Comparison of ENCODE assay signal across 28 cellular contexts in genomic region chr16:48745541-48745940, GRCh38.
"Had no signal": no experiment of that assay in that cellular context is flagged by ENCODE, and none has a peak within 500 bp of the region (broad histone marks: within the 10 kb centered on the region; RNA-seq: fewer than 3 reads in every experiment).

No MANE protein-coding gene starts in this region.

- H3K4me3 Mint-ChIP-seq: natural killer cell; nephron; neural progenitor cell; stimulated activated effector memory CD8-positive, alpha-beta T cell treated with anti-CD3 and anti-CD28 coated beads, Interleukin-12 subunit alpha, Interleukin-12 subunit beta, amount 100 ng/mL, for 72 hours; stimulated activated naive B cell treated with anti-CD40 and anti-IgM and Interleukin-4, amounts not matched to agents 10 μg/mL and 1 μg/mL and 100 μg/mL, for 72 hours; stimulated activated naive CD8-positive, alpha-beta T cell treated with anti-CD3 and anti-CD28 coated beads, Interleukin-15, Interleukin-2, amounts not matched to agents 100 ng/mL and 50 ng/mL, for 24 hours; type B pancreatic cell had no signal

- H3K27ac Mint-ChIP-seq: natural killer cell; nephron; neural progenitor cell; progenitor cell of endocrine pancreas; stimulated activated effector memory CD8-positive, alpha-beta T cell treated with anti-CD3 and anti-CD28 coated beads, Interleukin-12 subunit alpha, Interleukin-12 subunit beta, amount 100 ng/mL, for 72 hours; stimulated activated naive B cell treated with anti-CD40 and anti-IgM and Interleukin-4, amounts not matched to agents 10 μg/mL and 1 μg/mL and 100 μg/mL, for 72 hours; stimulated activated naive CD8-positive, alpha-beta T cell treated with anti-CD3 and anti-CD28 coated beads, Interleukin-15, Interleukin-2, amounts not matched to agents 100 ng/mL and 50 ng/mL, for 24 hours; type B pancreatic cell had no signal

- H3K4me2 ChIP-seq: neural progenitor cell had no signal

- H3K36me3 ChIP-seq: neural progenitor cell, ovary, right lobe of liver, sigmoid colon, stomach, thoracic aorta, thyroid gland, tibial nerve, upper lobe of right lung, uterus had no signal

- DNase-seq: natural killer cell; occipital lobe; ovary; posterior cingulate gyrus; psoas muscle; right cardiac atrium; right lobe of liver; sigmoid colon; small intestine; stimulated activated CD4-positive, alpha-beta T cell treated with anti-CD3 and anti-CD28 coated beads, Interleukin-15, amount 100 ng/mL, for 24 hours; stimulated activated CD4-positive, alpha-beta T cell treated with anti-CD3 and anti-CD28 coated beads, Interleukin-2, amount 100 ng/mL, for 24 hours; stimulated activated CD4-positive, alpha-beta T cell treated with anti-CD3 and anti-CD28 coated beads, Interleukin-2, amount 100 ng/mL, for 48 hours; stimulated activated CD4-positive, alpha-beta T cell treated with anti-CD3 and anti-CD28 coated beads, Interleukin-4, amount 100 ng/mL, for 24 hours; stimulated activated naive B cell treated with anti-CD40 and anti-IgM and Interleukin-4, amounts not matched to agents 10 μg/mL and 1 μg/mL and 100 μg/mL, for 72 hours; stimulated activated naive CD4-positive, alpha-beta T cell treated with Interleukin-2 at 50 U/mL for 16 hours; stomach; thyroid gland; upper lobe of right lung; uterus had no signal

- H3K27ac ChIP-seq: neural progenitor cell, ovary, parathyroid adenoma, psoas muscle, right lobe of liver, sigmoid colon, stomach, thoracic aorta, thyroid gland, tibial nerve, upper lobe of right lung, uterus had no signal

- H3K9me3 ChIP-seq: ovary, right lobe of liver, thoracic aorta, thyroid gland, upper lobe of right lung, uterus had no signal

- H3K9ac ChIP-seq: neural progenitor cell, parathyroid adenoma had no signal

- H3K4me1 Mint-ChIP-seq: natural killer cell; nephron; neural progenitor cell; stimulated activated effector memory CD8-positive, alpha-beta T cell treated with anti-CD3 and anti-CD28 coated beads, Interleukin-12 subunit alpha, Interleukin-12 subunit beta, amount 100 ng/mL, for 72 hours; stimulated activated naive B cell treated with anti-CD40 and anti-IgM and Interleukin-4, amounts not matched to agents 10 μg/mL and 1 μg/mL and 100 μg/mL, for 72 hours had no signal

- H3K4me3 ChIP-seq: neural progenitor cell, ovary, psoas muscle, right lobe of liver, sigmoid colon, stomach, thoracic aorta, thyroid gland, tibial nerve, upper lobe of right lung, uterus had no signal

- H2AFZ ChIP-seq: neural progenitor cell, parathyroid adenoma had no signal

- H3K4me1 ChIP-seq: neural progenitor cell, right lobe of liver, sigmoid colon, stomach, thyroid gland, tibial nerve, upper lobe of right lung, uterus had no signal

- H3K9me3 Mint-ChIP-seq: nephron, type B pancreatic cell had no signal

- H3K27me3 ChIP-seq: neural progenitor cell, ovary, right lobe of liver, sigmoid colon, stomach, thyroid gland, tibial nerve, upper lobe of right lung, uterus had no signal

- H3K79me2 ChIP-seq: parathyroid adenoma had no signal

- H3K36me3 Mint-ChIP-seq: natural killer cell; neural progenitor cell; stimulated activated effector memory CD8-positive, alpha-beta T cell treated with anti-CD3 and anti-CD28 coated beads, Interleukin-12 subunit alpha, Interleukin-12 subunit beta, amount 100 ng/mL, for 72 hours; stimulated activated naive B cell treated with anti-CD40 and anti-IgM and Interleukin-4, amounts not matched to agents 10 μg/mL and 1 μg/mL and 100 μg/mL, for 72 hours; type B pancreatic cell had no signal
